In genomic region chr1:225768662-225769426, GRCh38 we compare ENCODE assay signal across 13 cellular contexts. TPM values are rescaled to one million over a fixed set of nuclear protein-coding genes. Genes with fewer than 3 reads are reported as not detected.
DNase-seq lines count a peak whose midpoint lies in the region; ATAC-seq, FAIRE-seq and TF ChIP-seq lines count a peak whose summit lies in the region.
"Had no signal": no experiment of that assay in that cellular context is flagged by ENCODE, and none has a peak within 500 bp of the region (broad histone marks: within the 10 kb centered on the region; RNA-seq: fewer than 3 reads in every experiment).

No MANE protein-coding gene starts in this region.

- in situ Hi-C loops in HepG2 (cut with HindIII; ENCODE audit: extremely low pct_ligation_motif_present, low pct_unique_long_range_greater_than_20kb) = loop anchor here (5.0 kb wide), 2 partner anchors 77 to 117 kb away; partner anchors contain the start of gene ENAH

- peak overlapping the region; percentile 85 for H3K27ac ChIP-seq in left ventricle myocardium inferior (replicated peaks)
- H3K27ac ChIP-seq in right atrium auricular region = peak overlapping the region in 1 of 2 donors; percentile 84
- peak overlapping the region; percentile 79 for H3K27ac ChIP-seq in HepG2 (ENCODE audit: extremely low read length, insufficient read depth, low read length)
- peak overlapping the region; percentile 68 for H3K27ac ChIP-seq in vagina

- ATAC-seq in HepG2 = peak; percentile 78
- ATAC-seq: lower lobe of right lung had no signal

- H3K4me2 ChIP-seq in HepG2 (ENCODE audit: low read depth, low read length) = peak overlapping the region; percentile 97

- BruUV-seq in HepG2 (replicated peaks; lab: Mats Ljungman, UMichigan) = TSS peak; percentile 77

- no peak for TF ChIP-seq EP300 in HepG2 (IDR thresholded peaks at IDR 0.05; ENCODE audit: low read depth in 2 of 2, low read length in 2 of 2)
- no peak; the same call in 1 of the 2 replicates for TF ChIP-seq EP300 in HepG2 (CRISPR knock-in tag; IDR thresholded peaks at IDR 0.05; ENCODE audit: borderline replicate concordance)

- WGBS in HepG2 (ENCODE audit: low lambda C conversion rate) = 3% methylated on average over 9 of the region's 9 CpGs

- peak overlapping the region; percentile 11 for H2AFZ ChIP-seq in HepG2 (ENCODE audit: low read length)

- CTCF ChIA-PET in HepG2 (lab: Yijun Ruan, JAX; ENCODE audit: low intra/inter-chr PET ratio, low total read pairs) = interaction anchor here (1.0 to 2.1 kb wide), 2 partner anchors 294 kb away, joined by 3 to 6 read pairs; no protein-coding TSS in a partner anchor

- no peak for TF ChIP-seq RAD21 in HepG2 (CRISPR knock-in tag; IDR thresholded peaks at IDR 0.05)

- TF ChIP-seq CTCF in left ventricle myocardium inferior (IDR thresholded peaks at IDR 0.05; ENCODE audit: borderline replicate concordance) (no peak), right atrium auricular region (IDR thresholded peaks at IDR 0.05) (no peak), HepG2 (CRISPR knock-in tag; IDR thresholded peaks at IDR 0.05) (no peak), vagina (IDR thresholded peaks at IDR 0.05) (no peak)

- H3K36me3 ChIP-seq in left ventricle myocardium inferior (no peaks in the 10 kb centered on the region), right atrium auricular region (no peaks in the 10 kb centered on the region), HepG2 (replicated peaks in 1 of 2; ENCODE audit: control insufficient read depth in 1 of 2, insufficient read depth in 2 of 2, low read length in 2 of 2) (no peaks in the 10 kb centered on the region), vagina (no peaks in the 10 kb centered on the region)
- H3K36me3 ChIP-seq: adrenal gland, lower lobe of right lung had no signal

- POLR2A ChIA-PET in HepG2 (lab: Yijun Ruan, JAX) = interaction anchor here (0.6 to 5.4 kb wide), 22 partner anchors 9 to 308 kb away, joined by 3 to 72 read pairs (median 6); partner anchors contain the start of genes ENAH, EPHX1, SDE2 and SRP9

- FAIRE-seq in HepG2 (lab: Jason Lieb, UNC) = peak; percentile 89
- FAIRE-seq in urothelium cell line (lab: Jason Lieb, UNC) = no peak
- FAIRE-seq: H54 had no signal

- no peaks in the 10 kb centered on the region for H4K20me1 ChIP-seq in HepG2 (ENCODE audit: insufficient read depth, low read length)

- DNase-seq in left ventricle myocardium inferior (no peak), right atrium auricular region (ENCODE audit: low spot score) (no peak), SK-N-DZ (ENCODE audit: low spot score) (peak; percentile 72), HepG2 (ENCODE audit: low spot score) (peak; percentile 87), vagina (ENCODE audit: extremely low spot score in 2 of 2) (no peak), NCI-H748 (lab: John Stamatoyannopoulos, UW; ENCODE audit: unreplicated experiment) (no peak), germinal center (ENCODE audit: low spot score) (no peak), urothelium cell line (ENCODE audit: low spot score) (no peak)
- DNase-seq: effector CD8-positive, alpha-beta T cell; lower lobe of right lung; nucleus accumbens had no signal

- H3K4me3 ChIP-seq in left ventricle myocardium inferior = no peak overlapping the region
- H3K4me3 ChIP-seq in right atrium auricular region = no peak overlapping the region
- peak overlapping the region; percentile 14 to 69 (median 52) for H3K4me3 ChIP-seq in HepG2 (replicated peaks in 1 of 3; ENCODE audit: insufficient read depth in 1 of 3, low read depth in 2 of 3, low read length in 3 of 3)
- no peak overlapping the region for H3K4me3 ChIP-seq in vagina
- H3K4me3 ChIP-seq: adrenal gland, lower lobe of right lung had no signal

- no peaks in the 10 kb centered on the region for H3K79me2 ChIP-seq in HepG2 (ENCODE audit: insufficient read depth, low read length)

- intact Hi-C loops in left ventricle myocardium inferior (cut with micrococcal nuclease) = loop anchor here (10.0 kb wide), 1 partner anchor 74 kb away; no protein-coding TSS in a partner anchor
- intact Hi-C loops in HepG2 (cut with micrococcal nuclease; ENCODE audit: unreplicated experiment) = loop anchor here (2.0 to 5.0 kb wide), 2 partner anchors 14 to 77 kb away; no protein-coding TSS in a partner anchor
- intact Hi-C loops in vagina (cut with DNase I) = loop anchor here (5.0 kb wide), 2 partner anchors 117 to 222 kb away; partner anchors contain the start of gene ENAH

- no peaks in the 10 kb centered on the region for H3K9me3 ChIP-seq in left ventricle myocardium inferior (replicated peaks)
- H3K9me3 ChIP-seq in right atrium auricular region = no peaks in the 10 kb centered on the region
- H3K9me3 ChIP-seq in HepG2 (ENCODE audit: low read length) = no peaks in the 10 kb centered on the region
- H3K9me3 ChIP-seq in vagina = no peaks in the 10 kb centered on the region
- H3K9me3 ChIP-seq: adrenal gland, lower lobe of right lung had no signal

- peaks cover 76% of the 10 kb centered on the region for H3K4me1 ChIP-seq in left ventricle myocardium inferior
- H3K4me1 ChIP-seq in right atrium auricular region = peaks cover 5 to 58% of the 10 kb centered on the region in 2 donors
- H3K4me1 ChIP-seq in HepG2 (ENCODE audit: insufficient read depth, low read length) = peaks cover 91% of the 10 kb centered on the region
- H3K4me1 ChIP-seq in vagina = peaks cover 61% of the 10 kb centered on the region

- TF ChIP-seq POLR2A in HepG2 (IDR thresholded peaks at IDR 0.05; ENCODE audit: insufficient read depth in 1 of 2, low read depth in 2 of 2, low read length in 2 of 2) (peak in 1 of 2 experiments; percentile 57; a peak in 2 of 4 replicates), vagina (IDR thresholded peaks at IDR 0.05) (no peak)

- H3K27me3 ChIP-seq in left ventricle myocardium inferior (ENCODE audit: low read depth) (no peaks in the 10 kb centered on the region), right atrium auricular region (no peaks in the 10 kb centered on the region), HepG2 (ENCODE audit: control insufficient read depth in 1 of 2, insufficient read depth in 2 of 2, low read length in 2 of 2) (no peaks in the 10 kb centered on the region), vagina (no peaks in the 10 kb centered on the region)
- H3K27me3 ChIP-seq: adrenal gland had no signal

- peak overlapping the region; percentile 68 for H3K9ac ChIP-seq in HepG2 (ENCODE audit: insufficient read depth, low read depth, low read length)

RNA-seq across cellular contexts. Expression of gene SRP9, which starts 8.8 kb away (rescaled TPM):
- total RNA-seq in left ventricle myocardium inferior = 205 TPM
- 100 to 1,000 TPM; 143 to 216 TPM for total RNA-seq in right atrium auricular region
- 718 and 771 TPM in 2 replicates for polyA plus RNA-seq in SK-N-DZ (2014; cell fraction: cytosol; rRNA removed)
- polyA plus RNA-seq in SK-N-DZ (2014; cell fraction: nucleus; rRNA removed) = 323 and 469 TPM in 2 replicates
- total RNA-seq in HepG2 (2016; rRNA removed; fragmentation: Illumina TruSeq; extraction: Trizol) = 251 and 524 TPM in 2 replicates
- 34.2 and 43.4 TPM in 2 replicates for total RNA-seq in HepG2 (2016; cell fraction: cytosol; rRNA removed; fragmentation: Illumina TruSeq; extraction: Trizol; ENCODE audit: low read depth)
- total RNA-seq in HepG2 (2016; cell fraction: insoluble cytoplasmic fraction; rRNA removed; fragmentation: Illumina TruSeq; extraction: Trizol) = 284 and 524 TPM in 2 replicates
- total RNA-seq in HepG2 (2016; cell fraction: membrane; rRNA removed; fragmentation: Illumina TruSeq; extraction: Trizol) = 119 and 121 TPM in 2 replicates
- total RNA-seq in HepG2 (2016; cell fraction: nucleus; rRNA removed; fragmentation: Illumina TruSeq; extraction: Trizol) = 114 and 119 TPM in 2 replicates
- 217 and 307 TPM in 2 replicates for polyA plus RNA-seq in HepG2 (2011; rRNA removed)
- 155 and 238 TPM in 2 replicates for polyA plus RNA-seq in HepG2 (2011; cell fraction: cytosol; rRNA removed)
- 51.6 and 71.1 TPM in 2 replicates for polyA plus RNA-seq in HepG2 (2011; cell fraction: nucleus; rRNA removed)
- 199 and 240 TPM in 2 replicates for polyA plus RNA-seq in HepG2 (2012)
- polyA plus RNA-seq in HepG2 (2016; cell fraction: cytosol; fragmentation: Illumina TruSeq; extraction: Trizol; ENCODE audit: low read depth) = 47.7 and 66.3 TPM in 2 replicates
- polyA plus RNA-seq in HepG2 (2016; cell fraction: insoluble cytoplasmic fraction; fragmentation: Illumina TruSeq; extraction: Trizol; ENCODE audit: low read depth) = 592 and 651 TPM in 2 replicates
- 142 and 155 TPM in 2 replicates for polyA plus RNA-seq in HepG2 (2016; cell fraction: membrane; fragmentation: Illumina TruSeq; extraction: Trizol; ENCODE audit: low read depth)
- 229 and 237 TPM in 2 replicates for polyA plus RNA-seq in HepG2 (2016; cell fraction: nucleus; fragmentation: Illumina TruSeq; extraction: Trizol; ENCODE audit: insufficient read depth, low read depth)
- 170 and 215 TPM in 2 replicates for polyA minus RNA-seq in HepG2 (2011; rRNA and poly(A)+ RNA removed; ENCODE audit: low replicate concordance)
- 83.5 and 103 TPM in 2 replicates for polyA minus RNA-seq in HepG2 (2011; cell fraction: cytosol; rRNA and poly(A)+ RNA removed)
- 38.2 and 45.3 TPM in 2 replicates for polyA minus RNA-seq in HepG2 (2011; cell fraction: nucleus; rRNA and poly(A)+ RNA removed)
- 120 TPM for total RNA-seq in vagina

RNA-seq across cellular contexts. Expression of gene EPHX1, which starts 41.1 kb away (rescaled TPM):
- total RNA-seq in left ventricle myocardium inferior = 49.7 TPM
- 10 to 100 TPM; 57.7 to 66.0 TPM for total RNA-seq in right atrium auricular region
- polyA plus RNA-seq in SK-N-DZ (2014; cell fraction: cytosol; rRNA removed) = 6.6 and 8.3 TPM in 2 replicates
- polyA plus RNA-seq in SK-N-DZ (2014; cell fraction: nucleus; rRNA removed) = 3.6 and 4.1 TPM in 2 replicates
- 28.8 and 36.5 TPM in 2 replicates for total RNA-seq in HepG2 (2016; rRNA removed; fragmentation: Illumina TruSeq; extraction: Trizol)
- 20.0 and 23.1 TPM in 2 replicates for total RNA-seq in HepG2 (2016; cell fraction: cytosol; rRNA removed; fragmentation: Illumina TruSeq; extraction: Trizol; ENCODE audit: low read depth)
- 20.9 and 35.8 TPM in 2 replicates for total RNA-seq in HepG2 (2016; cell fraction: insoluble cytoplasmic fraction; rRNA removed; fragmentation: Illumina TruSeq; extraction: Trizol)
- total RNA-seq in HepG2 (2016; cell fraction: membrane; rRNA removed; fragmentation: Illumina TruSeq; extraction: Trizol) = 36.4 and 40.0 TPM in 2 replicates
- 48.7 and 54.7 TPM in 2 replicates for total RNA-seq in HepG2 (2016; cell fraction: nucleus; rRNA removed; fragmentation: Illumina TruSeq; extraction: Trizol)
- polyA plus RNA-seq in HepG2 (2011; rRNA removed) = 27.7 and 38.3 TPM in 2 replicates
- polyA plus RNA-seq in HepG2 (2011; cell fraction: cytosol; rRNA removed) = 18.6 and 23.4 TPM in 2 replicates
- polyA plus RNA-seq in HepG2 (2011; cell fraction: nucleus; rRNA removed) = 29.6 and 32.2 TPM in 2 replicates
- polyA plus RNA-seq in HepG2 (2012) = 80.6 and 134 TPM in 2 replicates
- polyA plus RNA-seq in HepG2 (2016; cell fraction: cytosol; fragmentation: Illumina TruSeq; extraction: Trizol; ENCODE audit: low read depth) = 67.8 and 68.1 TPM in 2 replicates
- polyA plus RNA-seq in HepG2 (2016; cell fraction: insoluble cytoplasmic fraction; fragmentation: Illumina TruSeq; extraction: Trizol; ENCODE audit: low read depth) = 43.8 and 55.8 TPM in 2 replicates
- 77.2 and 87.4 TPM in 2 replicates for polyA plus RNA-seq in HepG2 (2016; cell fraction: membrane; fragmentation: Illumina TruSeq; extraction: Trizol; ENCODE audit: low read depth)
- polyA plus RNA-seq in HepG2 (2016; cell fraction: nucleus; fragmentation: Illumina TruSeq; extraction: Trizol; ENCODE audit: insufficient read depth, low read depth) = 134 and 141 TPM in 2 replicates
- 20.7 and 23.4 TPM in 2 replicates for polyA minus RNA-seq in HepG2 (2011; rRNA and poly(A)+ RNA removed; ENCODE audit: low replicate concordance)
- 21.0 and 23.9 TPM in 2 replicates for polyA minus RNA-seq in HepG2 (2011; cell fraction: cytosol; rRNA and poly(A)+ RNA removed)
- polyA minus RNA-seq in HepG2 (2011; cell fraction: nucleus; rRNA and poly(A)+ RNA removed) = 15.3 and 18.4 TPM in 2 replicates
- total RNA-seq in vagina = 142 TPM

Comparison
In these comparisons a context has a peak if more than half of its experiments do, and no peak if none do; other contexts are left out.
1. DNase-seq: peak in SK-N-DZ (single experiment) and HepG2 (single experiment); none in left ventricle myocardium inferior (single experiment), right atrium auricular region (single experiment), vagina (0 of 2), NCI-H748 (single experiment), germinal center (single experiment) and urothelium cell line (single experiment).
2. H3K4me3 ChIP-seq: peak in HepG2 (3 of 3); none in left ventricle myocardium inferior (single experiment), right atrium auricular region (0 of 2) and vagina (0 of 2).